Comparison of ENCODE assay signal across 21 cellular contexts in genomic region chr3:88009066-88009465, GRCh38. TPM values are rescaled to one million over a fixed set of nuclear protein-coding genes. Genes with fewer than 3 reads are reported as not detected.
A peak's percentile ranks its signal among the peaks of the same experiment; 100 is the strongest.
DNase-seq lines count a peak whose midpoint lies in the region; ATAC-seq, FAIRE-seq and TF ChIP-seq lines count a peak whose summit lies in the region.
"Had no signal": no experiment of that assay in that cellular context is flagged by ENCODE, and none has a peak within 500 bp of the region (broad histone marks: within the 10 kb centered on the region; RNA-seq: fewer than 3 reads in every experiment).

No MANE protein-coding gene starts in this region.

- DNase-seq in GM12878 (ENCODE audit: low read depth, low spot score): no peak
- no peak for DNase-seq in UCSD-AML1 (lab: John Stamatoyannopoulos, UW; ENCODE audit: unreplicated experiment)
- DNase-seq in activated CD4-positive, alpha-beta T cell treated with anti-CD3 and anti-CD28 coated beads for 1 hour: no peak
- no peak for DNase-seq in Right ventricle myocardium inferior (ENCODE audit: missing footprints)
- no peak for DNase-seq in Karpas-422
- DNase-seq: CD8-positive, alpha-beta T cell; DMS79; H9; NCI-H1105 treated with DMSO at 0.1 percent for 48 hours; NCI-H1694 treated with DMSO at 0.1 percent for 48 hours; NCI-H524; NCI-H82; PC-3; RPMI8226; SIG-M5 had no signal

- BruUV-seq in GM12878 (replicated peaks; lab: Mats Ljungman, UMichigan): no TSS peak

- RAD21 ChIA-PET in GM12878 (lab: Charles Lee; ENCODE audit: unreplicated experiment): interaction anchor here (1.3 to 1.5 kb wide), 2 partner anchors 104 to 237 kb away, joined by 3 to 4 read pairs; no protein-coding TSS in a partner anchor

- H3K27ac ChIP-seq in GM12878 (ENCODE audit: control insufficient read depth, insufficient read depth): no peak overlapping the region
- H3K27ac ChIP-seq in Karpas-422 (ENCODE audit: low read length): no peak overlapping the region
- H3K27ac ChIP-seq: A549, BLaER1 had no signal

- H3K9ac ChIP-seq in GM12878 (ENCODE audit: control insufficient read depth, insufficient read depth, low read length): no peak overlapping the region
- H3K9ac ChIP-seq in Karpas-422 (ENCODE audit: low read length): no peak overlapping the region
- H3K9ac ChIP-seq: BLaER1 had no signal

- peak; percentile 71 for ATAC-seq in GM18498 (IDR thresholded peaks at IDR 0.05; ENCODE audit: unreplicated experiment)
- ATAC-seq in GM18909 (IDR thresholded peaks at IDR 0.05; ENCODE audit: poor library complexity, unreplicated experiment): peak; percentile 42
- peak; percentile 41 for ATAC-seq in HG02884 (IDR thresholded peaks at IDR 0.05; ENCODE audit: unreplicated experiment)
- peak; percentile 30 for ATAC-seq in GM12878
- ATAC-seq in Right ventricle myocardium inferior: no peak
- ATAC-seq: A549; CD8-positive, alpha-beta T cell; K562; PC-3 had no signal

- in situ Hi-C loops in GM12878 (cut with MboI): loop anchor here (5.0 to 10.0 kb wide), 2 partner anchors 234 to 657 kb away; no protein-coding TSS in a partner anchor

- CTCF ChIA-PET in GM12878 (lab: Yijun Ruan, JAX): interaction anchor here (0.9 to 1.4 kb wide), 3 partner anchors 9 to 658 kb away, joined by 3 to 8 read pairs (median 3); no protein-coding TSS in a partner anchor

- TF ChIP-seq CTCF in GM12878 (IDR thresholded peaks at IDR 0.05 in 2 of 3, conservative IDR thresholded peaks at IDR 0.05 in 1 of 3; ENCODE audit: control insufficient read depth in 2 of 3, extremely low read depth in 1 of 3, insufficient read depth in 1 of 3, low read depth in 3 of 3, low read length in 3 of 3): no peak

- no peaks in the 10 kb centered on the region for H3K4me1 ChIP-seq in GM12878 (ENCODE audit: control insufficient read depth, insufficient read depth, low read length)
- H3K4me1 ChIP-seq in Karpas-422 (ENCODE audit: low read length): peaks cover 9% of the 10 kb centered on the region
- H3K4me1 ChIP-seq: BLaER1 had no signal

- intact Hi-C loops in GM12878 (cut with micrococcal nuclease; ENCODE audit: unreplicated experiment): loop anchor here (10.0 kb wide), 2 partner anchors 504 to 744 kb away; no protein-coding TSS in a partner anchor
- intact Hi-C loops in Right ventricle myocardium inferior (cut with DNase I): no loop called here

- no peaks in the 10 kb centered on the region for H3K36me3 ChIP-seq in GM12878 (ENCODE audit: control insufficient read depth in 2 of 2, insufficient read depth in 2 of 2, low read length in 1 of 2)
- H3K36me3 ChIP-seq in Karpas-422 (ENCODE audit: insufficient read depth, low read length): no peaks in the 10 kb centered on the region
- H3K36me3 ChIP-seq: BLaER1 had no signal

- 21% methylated on average over 2 of the region's 2 CpGs for WGBS in GM12878 (ENCODE audit: insufficient coverage, insufficient replicate concordance, low lambda C conversion rate, missing lambda C conversion rate)

- FAIRE-seq in GM12878 (lab: Jason Lieb, UNC): no peak
- FAIRE-seq: A549, K562 had no signal

- no peak for TF ChIP-seq EP300 in GM12878 (IDR thresholded peaks at IDR 0.05; ENCODE audit: borderline replicate concordance in 1 of 2, control insufficient read depth in 1 of 2, low read depth in 2 of 2, low read length in 2 of 2)

- no peak overlapping the region for H3K4me2 ChIP-seq in GM12878 (ENCODE audit: control insufficient read depth, insufficient read depth)
- no peak overlapping the region for H3K4me2 ChIP-seq in Karpas-422 (ENCODE audit: low read depth, low read length, poor library complexity, severe bottlenecking)
- H3K4me2 ChIP-seq: A549, BLaER1 had no signal

- no peak for TF ChIP-seq POLR2A in GM12878 (IDR thresholded peaks at IDR 0.05; ENCODE audit: low read depth, low read length)

- H3K9me2 ChIP-seq in Karpas-422 (replicated peaks; ENCODE audit: insufficient read depth, low read length): no peaks in the 10 kb centered on the region

- H3K27me3 ChIP-seq in GM12878 (replicated peaks in 1 of 2; ENCODE audit: control insufficient read depth in 2 of 2, insufficient read depth in 2 of 2, low read length in 1 of 2) (no peaks in the 10 kb centered on the region), Karpas-422 (ENCODE audit: low read length) (no peaks in the 10 kb centered on the region)
- H3K27me3 ChIP-seq: BLaER1 had no signal

- SMC1A ChIA-PET in GM12878 (lab: Charles Lee; ENCODE audit: uncharacterized antibody, unreplicated experiment): interaction anchor here (0.7 to 2.2 kb wide), 4 partner anchors 12 to 238 kb away, joined by 3 to 9 read pairs (median 4); no protein-coding TSS in a partner anchor

- H3K4me3 ChIP-seq in GM12878 (no peak overlapping the region), Karpas-422 (ENCODE audit: low read length) (no peak overlapping the region)
- H3K4me3 ChIP-seq: A549, BLaER1, K562 had no signal

- no peaks in the 10 kb centered on the region for H4K20me1 ChIP-seq in GM12878 (ENCODE audit: control insufficient read depth, insufficient read depth)
- no peaks in the 10 kb centered on the region for H4K20me1 ChIP-seq in Karpas-422 (ENCODE audit: insufficient read depth, low read depth, low read length)
- H4K20me1 ChIP-seq: BLaER1 had no signal

- H3K79me2 ChIP-seq in GM12878 (ENCODE audit: control insufficient read depth, insufficient read depth, low read length) (no peaks in the 10 kb centered on the region), Karpas-422 (ENCODE audit: low read length) (no peaks in the 10 kb centered on the region)

- POLR2A ChIA-PET in GM12878 (lab: Charles Lee): no interaction called here

- TF ChIP-seq RAD21 in GM12878 (IDR thresholded peaks at IDR 0.05; ENCODE audit: insufficient read depth, low read depth, low read length): no peak

- H3K9me3 ChIP-seq in GM12878 (replicated peaks; ENCODE audit: control insufficient read depth, insufficient read depth, low read length): no peaks in the 10 kb centered on the region
- no peaks in the 10 kb centered on the region for H3K9me3 ChIP-seq in Karpas-422 (ENCODE audit: low read length)
- H3K9me3 ChIP-seq: A549, BLaER1 had no signal

- H2AFZ ChIP-seq in GM12878 (ENCODE audit: control insufficient read depth, low read depth, low read length) (no peak overlapping the region), Karpas-422 (ENCODE audit: low read length) (no peak overlapping the region)

TF ChIP-seq in GM12878, 131 proteins besides CTCF, POLR2A, EP300 and RAD21 (continues in another document):
- TF ChIP-seq GATAD2B (conservative IDR thresholded peaks at IDR 0.05; ENCODE audit: low read depth): no peak
- TF ChIP-seq CBFB (IDR thresholded peaks at IDR 0.05; ENCODE audit: low read depth): no peak
- no peak for TF ChIP-seq ZNF274 (IDR thresholded peaks at IDR 0.05; ENCODE audit: insufficient read depth, insufficient read length)
- TF ChIP-seq ZSCAN29 (IDR thresholded peaks at IDR 0.05): no peak

RNA-seq across cellular contexts. Expression of gene CGGBP1, which starts 49.7 kb away (rescaled TPM):
- total RNA-seq in GM12878 (2013; cell fraction: nucleolus; rRNA removed): 108 and 113 TPM in 2 replicates
- total RNA-seq in GM12878 (2014; rRNA removed): 30.3 and 41.3 TPM in 2 replicates
- total RNA-seq in GM12878 (2014; rRNA removed; fragmentation: Illumina TruSeq; extraction: Trizol): 45.3 and 53.3 TPM in 2 replicates
- 55.9 and 56.8 TPM in 2 replicates for total RNA-seq in GM12878 (2021)
- polyA plus RNA-seq in GM12878 (2011; ENCODE audit: low read depth): 24.4 TPM
- 75.8 and 96.1 TPM in 2 replicates for polyA plus RNA-seq in GM12878 (2011; rRNA removed)
- 34.6 and 39.3 TPM in 2 replicates for polyA plus RNA-seq in GM12878 (2011; cell fraction: cytosol; rRNA removed)
- polyA plus RNA-seq in GM12878 (2011; cell fraction: nucleus; rRNA removed): 62.9 and 83.0 TPM in 2 replicates
- 30.2 and 42.1 TPM in 2 replicates for polyA plus RNA-seq in GM12878 (2012)
- 55.6 and 64.2 TPM in 2 replicates for polyA plus RNA-seq in GM12878 (2014; fragmentation: Illumina TruSeq; extraction: Trizol)
- 10 to 100 TPM; 27.8 to 30.0 TPM for polyA plus RNA-seq in GM12878 (2014; fragmentation: Nextera tagmentation; extraction: Ambion mirVana)
- 33.7 and 43.4 TPM in 2 replicates for polyA plus RNA-seq in GM12878 (2014; rRNA removed)
- polyA plus RNA-seq in GM12878 (2016; fragmentation: Nextera tagmentation; extraction: Ambion mirVana): 10 to 100 TPM; 59.2 to 65.5 TPM
- polyA minus RNA-seq in GM12878 (2011; rRNA and poly(A)+ RNA removed): 65.3 and 72.8 TPM in 2 replicates
- polyA minus RNA-seq in GM12878 (2011; cell fraction: cytosol; rRNA and poly(A)+ RNA removed): 14.2 and 22.1 TPM in 2 replicates
- 33.4 and 36.2 TPM in 2 replicates for polyA minus RNA-seq in GM12878 (2011; cell fraction: nucleus; rRNA and poly(A)+ RNA removed)
- total RNA-seq in Right ventricle myocardium inferior: 51.6 TPM
- 56.9 and 114 TPM in 2 replicates for total RNA-seq in Karpas-422 (2014; rRNA removed; shearing (Covaris generic); ENCODE audit: low replicate concordance)

RNA-seq across cellular contexts. Expression of gene ZNF654, which starts 50.0 kb away (rescaled TPM):
- total RNA-seq in GM12878 (2013; cell fraction: nucleolus; rRNA removed): 70.4 and 70.8 TPM in 2 replicates
- total RNA-seq in GM12878 (2014; rRNA removed) (8.9 and 9.1 TPM in 2 replicates), GM12878 (2014; rRNA removed; fragmentation: Illumina TruSeq; extraction: Trizol) (10.5 and 11.4 TPM in 2 replicates), GM12878 (2021) (10.3 and 12.1 TPM in 2 replicates), Right ventricle myocardium inferior (11.9 TPM)
- polyA plus RNA-seq in GM12878 (2011; ENCODE audit: low read depth): 3.5 TPM
- polyA plus RNA-seq in GM12878 (2011; rRNA removed) (14.2 and 24.8 TPM in 2 replicates), GM12878 (2014; fragmentation: Illumina TruSeq; extraction: Trizol) (9.6 and 11.2 TPM in 2 replicates), GM12878 (2014; fragmentation: Nextera tagmentation; extraction: Ambion mirVana) (1 to 10 TPM; 2.7 to 2.8 TPM), GM12878 (2014; rRNA removed) (2.8 and 4.0 TPM in 2 replicates), GM12878 (2016; fragmentation: Nextera tagmentation; extraction: Ambion mirVana) (10 to 100 TPM; 12.9 to 14.1 TPM)
- polyA plus RNA-seq in GM12878 (2011; cell fraction: cytosol; rRNA removed): 3.3 and 8.6 TPM in 2 replicates
- polyA plus RNA-seq in GM12878 (2011; cell fraction: nucleus; rRNA removed): 14.3 and 16.9 TPM in 2 replicates
- 5.9 and 12.7 TPM in 2 replicates for polyA plus RNA-seq in GM12878 (2012)
- 12.5 and 13.4 TPM in 2 replicates for polyA minus RNA-seq in GM12878 (2011; rRNA and poly(A)+ RNA removed)
- 7.9 and 9.0 TPM in 2 replicates for polyA minus RNA-seq in GM12878 (2011; cell fraction: cytosol; rRNA and poly(A)+ RNA removed)
- polyA minus RNA-seq in GM12878 (2011; cell fraction: nucleus; rRNA and poly(A)+ RNA removed): 20.7 and 26.8 TPM in 2 replicates
- total RNA-seq in Karpas-422 (2014; rRNA removed; shearing (Covaris generic); ENCODE audit: low replicate concordance): 12.4 and 30.5 TPM in 2 replicates
